Comparison of ENCODE assay signal across 8 cellular contexts in the genomic region with DNA sequence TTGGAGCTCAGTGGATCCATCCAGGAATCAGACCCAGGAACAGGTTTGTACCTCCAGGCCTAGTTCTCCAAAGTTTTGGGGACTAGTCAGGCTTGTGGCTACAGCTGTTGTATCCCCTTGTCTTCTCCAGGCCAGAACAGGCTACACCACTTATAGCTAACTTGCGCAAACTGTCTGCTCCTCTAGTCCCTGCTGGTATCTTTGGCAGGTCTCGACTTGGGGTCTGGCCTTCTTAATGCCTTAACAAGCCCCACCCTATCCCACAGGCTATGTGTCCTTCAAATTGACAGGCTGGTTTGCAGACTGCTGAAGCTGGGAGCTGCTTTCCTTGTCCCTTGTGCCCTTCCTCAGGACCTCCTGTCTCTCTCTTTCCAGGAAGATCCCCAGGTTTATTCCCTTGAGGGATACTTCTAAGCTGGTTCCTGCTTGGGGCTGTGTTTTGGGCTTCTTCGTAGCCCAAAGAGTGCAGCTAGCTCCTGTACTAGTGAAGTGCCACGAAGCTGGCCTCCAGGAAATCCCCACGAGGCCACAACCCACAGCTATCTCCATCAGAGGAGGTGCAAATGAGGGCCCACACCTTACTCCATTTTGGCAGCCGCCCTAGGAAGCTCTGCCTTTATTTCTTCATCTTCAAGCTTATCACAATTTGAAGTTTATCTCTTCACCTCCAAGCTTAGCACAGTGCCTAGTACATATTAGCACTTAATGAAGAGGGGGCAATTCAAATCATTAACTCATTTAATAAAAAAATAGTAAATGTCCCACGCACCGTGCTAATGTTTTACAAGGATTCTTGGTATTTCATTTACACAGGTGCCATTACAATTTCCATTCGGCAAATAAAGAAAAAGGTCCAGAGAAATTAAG. TPM values are rescaled to one million over a fixed set of nuclear protein-coding genes. Genes with fewer than 3 reads are reported as not detected.
A peak's percentile ranks its signal among the peaks of the same experiment; 100 is the strongest.
DNase-seq lines count a peak whose midpoint lies in the region; ATAC-seq and TF ChIP-seq lines count a peak whose summit lies in the region.

No MANE protein-coding gene starts in this region.

- CTCF ChIA-PET in GM10248 (lab: Yijun Ruan, JAX), result interaction anchor here (0.6 to 2.4 kb wide), 13 partner anchors 9 to 440 kb away, joined by 3 to 7 read pairs (median 3); no protein-coding TSS in a partner anchor

- H3K9me3 ChIP-seq in SK-N-MC (ENCODE audit: low read depth, low read length), result no peaks in the 10 kb centered on the region
- H3K9me3 ChIP-seq in osteoblast (ENCODE audit: low read depth, low read length), result no peaks in the 10 kb centered on the region

- no peak overlapping the region for H3K27ac ChIP-seq in SK-N-MC
- H3K27ac ChIP-seq in dorsolateral prefrontal cortex, result peak overlapping the region in 58 of 59 donors; percentile 28 to 95 (median 88)
- peak overlapping the region; percentile 78 for H3K27ac ChIP-seq in osteoblast (ENCODE audit: low read depth, low read length)

- intact Hi-C loops in dorsolateral prefrontal cortex (cut with DNase I), result loop anchor here (5.0 to 10.0 kb wide), 4 partner anchors 82 to 382 kb away; partner anchors contain the start of gene ERI3 (in 1 of the 2)

- POLR2A ChIA-PET in GM10248 (lab: Yijun Ruan, JAX), result interaction anchor here (0.5 to 1.1 kb wide), 2 partner anchors 419 to 561 kb away, joined by 3 to 4 read pairs; no protein-coding TSS in a partner anchor

- H3K4me2 ChIP-seq in osteoblast (ENCODE audit: insufficient read depth, low read length), result peak overlapping the region; percentile 90

- ATAC-seq in GM18861 (IDR thresholded peaks at IDR 0.05; ENCODE audit: unreplicated experiment), result no peak
- ATAC-seq in HG03439 (IDR thresholded peaks at IDR 0.05; ENCODE audit: unreplicated experiment), result no peak

- peak overlapping the region; percentile 75 for H3K9ac ChIP-seq in SK-N-MC (ENCODE audit: insufficient read length)

- no peak for TF ChIP-seq CTCF in GM06990 (IDR thresholded peaks at IDR 0.05; ENCODE audit: insufficient read depth, low read length, poor library complexity, severe bottlenecking)
- TF ChIP-seq CTCF in dorsolateral prefrontal cortex (IDR thresholded peaks at IDR 0.05 in 54 of 56, conservative IDR thresholded peaks at IDR 0.05 in 2 of 56; ENCODE audit: low read depth in 1 of 56, partially characterized antibody in 56 of 56), result no peak
- no peak for TF ChIP-seq CTCF in osteoblast (IDR thresholded peaks at IDR 0.05; ENCODE audit: extremely low read depth, low read depth, low read length)
- TF ChIP-seq CTCF in GM10248 (IDR thresholded peaks at IDR 0.05; ENCODE audit: control extremely low read depth, extremely low read depth, low read depth, missing control alignments), result no peak

- no peak for DNase-seq in GM06990 (ENCODE audit: extremely low read depth, insufficient read length)
- no peak for DNase-seq in SK-N-MC (ENCODE audit: low read depth, low spot score)
- no peak for DNase-seq in dorsolateral prefrontal cortex
- DNase-seq in osteoblast (ENCODE audit: insufficient read length, low spot score, missing footprints), result no peak
- no peak for DNase-seq in GM10248 (ENCODE audit: extremely low spot score)
- DNase-seq in NCI-H446 (lab: John Stamatoyannopoulos, UW), result no peak

- H2AFZ ChIP-seq in osteoblast (ENCODE audit: low read length), result peak overlapping the region; percentile 85

- H3K4me3 ChIP-seq in GM06990 (replicated peaks; ENCODE audit: low read depth, low read length) (peak overlapping the region; percentile 95), SK-N-MC (peak overlapping the region; percentile 90), dorsolateral prefrontal cortex (peak overlapping the region; percentile 56 to 98 (median 91)), osteoblast (ENCODE audit: insufficient read depth, low read length) (peak overlapping the region; percentile 98)

- peaks cover 18% of the 10 kb centered on the region for H3K4me1 ChIP-seq in osteoblast (ENCODE audit: insufficient read depth, low read length)

- H3K36me3 ChIP-seq in GM06990 (ENCODE audit: control insufficient read depth, insufficient read depth, low read length) (peaks cover 3% of the 10 kb centered on the region), SK-N-MC (ENCODE audit: insufficient read depth, low read length) (peaks cover 14% of the 10 kb centered on the region; the same call in 1 of the 2 replicates), osteoblast (ENCODE audit: insufficient read depth, low read length) (peaks cover 27% of the 10 kb centered on the region)

- H3K27me3 ChIP-seq in GM06990 (replicated peaks; ENCODE audit: control insufficient read depth, insufficient read depth, low read length) (no peaks in the 10 kb centered on the region), dorsolateral prefrontal cortex (no peaks in the 10 kb centered on the region), osteoblast (ENCODE audit: insufficient read depth, low read length) (no peaks in the 10 kb centered on the region)

- H4K20me1 ChIP-seq in osteoblast (ENCODE audit: insufficient read depth, low read length), result peaks cover 5% of the 10 kb centered on the region

- H3K79me2 ChIP-seq in osteoblast (ENCODE audit: insufficient read depth, low read length), result peaks cover 14% of the 10 kb centered on the region

RNA-seq across cellular contexts. Expression of gene DMAP1, which starts 0.7 kb away (rescaled TPM):
- 10 to 100 TPM; 46.6 to 81.3 (median 59.7) TPM for total RNA-seq in dorsolateral prefrontal cortex
- total RNA-seq in osteoblast, result 19.4 and 19.9 TPM in 2 replicates
